Comparison of ENCODE assay signal across 22 cellular contexts in genomic region chr1:86928819-86929218, GRCh38.
"Had no signal": no experiment of that assay in that cellular context is flagged by ENCODE, and none has a peak within 500 bp of the region (broad histone marks: within the 10 kb centered on the region; RNA-seq: fewer than 3 reads in every experiment).

No MANE protein-coding gene starts in this region.

- FAIRE-seq: endometrium, keratinocyte had no signal

- DNase-seq: dermis blood vessel endothelial cell; effector memory CD8-positive, alpha-beta T cell; erythroblast; esophagus squamous epithelium; foreskin melanocyte; glutamatergic neuron; heart right ventricle; hypothalamus; left lung; mesenchymal stem cell; naive thymus-derived CD8-positive, alpha-beta T cell; nephron progenitor cell; nucleus accumbens; stimulated activated CD4-positive, alpha-beta T cell treated with anti-CD3 and anti-CD28 coated beads, Interleukin-2, amount 100 ng/mL, for 24 hours; stimulated activated CD4-positive, alpha-beta T cell treated with anti-CD3 and anti-CD28 coated beads, Interleukin-4, amount 100 ng/mL, for 24 hours; stimulated activated naive CD4-positive, alpha-beta T cell treated with Interleukin-2 at 50 U/mL for 16 hours; stomach; thyroid gland had no signal

- ATAC-seq: effector memory CD8-positive, alpha-beta T cell; heart right ventricle; left lung; naive thymus-derived CD8-positive, alpha-beta T cell; sciatic nerve; stimulated activated effector memory CD8-positive, alpha-beta T cell treated with anti-CD3 and anti-CD28 coated beads, Interleukin-12 subunit alpha, Interleukin-12 subunit beta, amount 100 ng/mL, for 72 hours had no signal
